In the genomic region with DNA sequence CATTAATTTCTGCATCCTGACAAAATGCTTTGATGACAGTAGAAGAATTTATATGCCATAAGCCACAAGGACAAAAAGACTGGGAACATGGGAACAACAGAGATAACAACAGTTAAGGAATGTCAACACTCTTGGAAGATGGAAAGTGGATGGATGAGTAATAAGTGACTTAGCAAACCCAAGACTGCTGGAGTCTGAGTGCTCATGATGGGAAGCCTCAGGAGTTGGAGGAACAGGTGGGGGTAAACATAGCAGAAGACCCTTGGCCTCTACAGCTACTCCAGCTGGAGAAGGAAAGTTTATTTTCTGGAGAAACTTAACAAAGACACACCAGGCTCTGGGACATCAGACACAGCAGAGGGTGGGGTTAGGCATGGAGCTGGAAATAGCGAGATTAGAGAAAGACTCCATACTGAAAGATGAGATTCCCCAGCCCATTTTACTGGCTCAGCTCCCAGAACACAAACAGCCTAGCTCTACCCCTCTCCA, we compare ENCODE assay signal across 11 cellular contexts. TPM values are rescaled to one million over a fixed set of nuclear protein-coding genes. Genes with fewer than 3 reads are reported as not detected.
DNase-seq lines count a peak whose midpoint lies in the region; ATAC-seq and TF ChIP-seq lines count a peak whose summit lies in the region.
"Had no signal": no experiment of that assay in that cellular context is flagged by ENCODE, and none has a peak within 500 bp of the region (broad histone marks: within the 10 kb centered on the region; RNA-seq: fewer than 3 reads in every experiment).

No MANE protein-coding gene starts in this region.

- peaks cover 9% of the 10 kb centered on the region for H3K27me3 Mint-ChIP-seq in nephron (ENCODE audit: low read depth)
- no peaks in the 10 kb centered on the region for H3K27me3 Mint-ChIP-seq in stimulated activated naive CD8-positive, alpha-beta T cell treated with anti-CD3 and anti-CD28 coated beads, Interleukin-15, amount 100 ng/mL, for 72 hours

- DNase-seq in DMS 273 (lab: John Stamatoyannopoulos, UW; ENCODE audit: unreplicated experiment) (peak; percentile 13), DMS 273 treated with DMSO at 0.1 percent for 48 hours (lab: John Stamatoyannopoulos, UW) (no peak), RPMI7951 (ENCODE audit: low read depth) (peak; percentile 79), fibroblast of pulmonary artery (ENCODE audit: low read depth) (peak; percentile 79)
- DNase-seq in stimulated activated naive CD8-positive, alpha-beta T cell treated with anti-CD3 and anti-CD28 coated beads, Interleukin-15, amount 100 ng/mL, for 72 hours = no peak
- DNase-seq: activated T-cell treated with anti-CD3 and anti-CD28 coated beads, Interleukin-2, amount 50 U/mL, for 1 hour; lower lobe of right lung had no signal

- no peak overlapping the region for H3K4me3 Mint-ChIP-seq in nephron
- H3K4me3 Mint-ChIP-seq in stimulated activated naive CD8-positive, alpha-beta T cell treated with anti-CD3 and anti-CD28 coated beads, Interleukin-15, amount 100 ng/mL, for 72 hours = no peak overlapping the region

- no peaks in the 10 kb centered on the region for H3K9me3 Mint-ChIP-seq in nephron
- no peaks in the 10 kb centered on the region for H3K9me3 Mint-ChIP-seq in stimulated activated naive CD8-positive, alpha-beta T cell treated with anti-CD3 and anti-CD28 coated beads, Interleukin-15, amount 100 ng/mL, for 72 hours

- peaks cover 64% of the 10 kb centered on the region for H3K4me1 Mint-ChIP-seq in nephron
- H3K4me1 Mint-ChIP-seq in stimulated activated naive CD8-positive, alpha-beta T cell treated with anti-CD3 and anti-CD28 coated beads, Interleukin-15, amount 100 ng/mL, for 72 hours = peaks cover 38% of the 10 kb centered on the region

- peak overlapping the region; percentile 56 to 81 (median 59) for H3K27ac Mint-ChIP-seq in nephron
- no peak overlapping the region for H3K27ac Mint-ChIP-seq in stimulated activated naive CD8-positive, alpha-beta T cell treated with anti-CD3 and anti-CD28 coated beads, Interleukin-15, amount 100 ng/mL, for 72 hours

- H3K4me3 ChIP-seq in fibroblast of pulmonary artery (replicated peaks; ENCODE audit: low read depth, low read length) = no peak overlapping the region
- H3K4me3 ChIP-seq: lower lobe of right lung, thoracic aorta had no signal

- TF ChIP-seq CTCF in fibroblast of pulmonary artery (IDR thresholded peaks at IDR 0.05; ENCODE audit: low read length, missing control alignments) (no peak), nephron (IDR thresholded peaks at IDR 0.05; ENCODE audit: unreplicated experiment in 3 of 3) (no peak)

- H3K36me3 Mint-ChIP-seq in nephron (ENCODE audit: low read depth) = no peaks in the 10 kb centered on the region

- ATAC-seq in GM19351 (IDR thresholded peaks at IDR 0.05; ENCODE audit: unreplicated experiment) (no peak), HG03521 (IDR thresholded peaks at IDR 0.05; ENCODE audit: unreplicated experiment) (no peak)
- no peak for ATAC-seq in stimulated activated naive CD8-positive, alpha-beta T cell treated with anti-CD3 and anti-CD28 coated beads, Interleukin-15, amount 100 ng/mL, for 72 hours

RNA-seq across cellular contexts. Expression of a gene that starts 13.6 kb away (rescaled TPM):
- 20.9 and 31.5 TPM in 2 replicates for total RNA-seq in RPMI7951 (2014; rRNA removed; shearing (Covaris generic))

RNA-seq across cellular contexts. Expression of a gene that starts 15.9 kb away (rescaled TPM):
- total RNA-seq in RPMI7951 (2014; rRNA removed; shearing (Covaris generic)) = 0.20 and 0.72 TPM in 2 replicates

RNA-seq across cellular contexts. Expression of a gene that starts 36.6 kb away (rescaled TPM):
- total RNA-seq in RPMI7951 (2014; rRNA removed; shearing (Covaris generic)) = 20.2 and 22.5 TPM in 2 replicates

Comparison
In these comparisons a context has a peak if more than half of its experiments do, and no peak if none do; other contexts are left out.
1. DNase-seq: peak in DMS 273 (single experiment), RPMI7951 (single experiment) and fibroblast of pulmonary artery (single experiment); none in DMS 273 treated with DMSO at 0.1 percent for 48 hours (single experiment) and stimulated activated naive CD8-positive, alpha-beta T cell treated with anti-CD3 and anti-CD28 coated beads, Interleukin-15, amount 100 ng/mL, for 72 hours (0 of 2).
2. H3K27ac Mint-ChIP-seq: peak in nephron (3 of 3); none in stimulated activated naive CD8-positive, alpha-beta T cell treated with anti-CD3 and anti-CD28 coated beads, Interleukin-15, amount 100 ng/mL, for 72 hours (0 of 2).